19 cellular contexts compared by ENCODE assay signal in genomic region chr14:34275038-34275437, GRCh38.
"Had no signal": no experiment of that assay in that cellular context is flagged by ENCODE, and none has a peak within 500 bp of the region (broad histone marks: within the 10 kb centered on the region; RNA-seq: fewer than 3 reads in every experiment).

No MANE protein-coding gene starts in this region.

- H3K4me1 Mint-ChIP-seq: activated naive CD4-positive, alpha-beta T cell treated with anti-CD3 and anti-CD28 coated beads, Interleukin-2, amount 50 U/mL, for 24 hours; memory B cell; natural killer cell; stimulated activated memory B cell treated with anti-CD40 and anti-IgM and Interleukin-4, amounts not matched to agents 10 μg/mL and 1 μg/mL and 100 μg/mL, for 72 hours had no signal

- H3K27ac Mint-ChIP-seq: activated naive CD4-positive, alpha-beta T cell treated with anti-CD3 and anti-CD28 coated beads, Interleukin-2, amount 50 U/mL, for 24 hours; activated T-cell treated with anti-CD3 and anti-CD28 coated beads, Interleukin-2, amount 50 U/mL, for 72 hours; dendritic cell treated with granulocyte-macrophage colony-stimulating factor and Interleukin-4, amounts not matched to agents 40 ng/mL and 50 ng/mL, for 4 days; memory B cell; natural killer cell; stimulated activated memory B cell treated with anti-CD40 and anti-IgM and Interleukin-4, amounts not matched to agents 10 μg/mL and 1 μg/mL and 100 μg/mL, for 72 hours had no signal

- H3K4me1 ChIP-seq: adrenal gland, parathyroid adenoma, right lobe of liver, spleen, thyroid gland had no signal

- H3K27me3 ChIP-seq: adrenal gland, esophagus muscularis mucosa, right lobe of liver, spleen, thyroid gland had no signal

- H3K27me3 Mint-ChIP-seq: dendritic cell treated with granulocyte-macrophage colony-stimulating factor and Interleukin-4, amounts not matched to agents 40 ng/mL and 50 ng/mL, for 4 days had no signal

- H3K9me3 ChIP-seq: adrenal gland, esophagus muscularis mucosa, neutrophil, right lobe of liver, spleen, thyroid gland had no signal

- H3K36me3 ChIP-seq: adrenal gland, esophagus muscularis mucosa, neutrophil, right lobe of liver, spleen, thyroid gland had no signal

- H3K4me3 Mint-ChIP-seq: activated naive CD4-positive, alpha-beta T cell treated with anti-CD3 and anti-CD28 coated beads, Interleukin-2, amount 50 U/mL, for 24 hours; activated T-cell treated with anti-CD3 and anti-CD28 coated beads, Interleukin-2, amount 50 U/mL, for 72 hours; dendritic cell treated with granulocyte-macrophage colony-stimulating factor and Interleukin-4, amounts not matched to agents 40 ng/mL and 50 ng/mL, for 4 days; memory B cell; natural killer cell; stimulated activated memory B cell treated with anti-CD40 and anti-IgM and Interleukin-4, amounts not matched to agents 10 μg/mL and 1 μg/mL and 100 μg/mL, for 72 hours had no signal

- H3K4me3 ChIP-seq: adrenal gland, esophagus muscularis mucosa, right lobe of liver, spleen, thyroid gland had no signal

- DNase-seq: activated CD4-positive, alpha-beta T cell treated with anti-CD3 and anti-CD28 coated beads, Interleukin-2, amount 50 U/mL, for 4 hours; activated gamma-delta T cell; activated T-cell treated with anti-CD3 and anti-CD28 coated beads, Interleukin-2, amount 50 U/mL, for 72 hours; adrenal gland; effector CD8-positive, alpha-beta T cell; foreskin fibroblast; natural killer cell; right lobe of liver; spleen; stimulated activated CD4-positive, alpha-beta T cell treated with anti-CD3 and anti-CD28 coated beads, Interleukin-4, amount 100 ng/mL, for 4 hours; T-helper 2 cell; thyroid gland had no signal

- H3K9me3 Mint-ChIP-seq: activated naive CD4-positive, alpha-beta T cell treated with anti-CD3 and anti-CD28 coated beads, Interleukin-2, amount 50 U/mL, for 24 hours; activated T-cell treated with anti-CD3 and anti-CD28 coated beads, Interleukin-2, amount 50 U/mL, for 72 hours; dendritic cell treated with granulocyte-macrophage colony-stimulating factor and Interleukin-4, amounts not matched to agents 40 ng/mL and 50 ng/mL, for 4 days; memory B cell; natural killer cell; stimulated activated memory B cell treated with anti-CD40 and anti-IgM and Interleukin-4, amounts not matched to agents 10 μg/mL and 1 μg/mL and 100 μg/mL, for 72 hours had no signal

- H3K36me3 Mint-ChIP-seq: activated naive CD4-positive, alpha-beta T cell treated with anti-CD3 and anti-CD28 coated beads, Interleukin-2, amount 50 U/mL, for 24 hours; memory B cell; natural killer cell; stimulated activated memory B cell treated with anti-CD40 and anti-IgM and Interleukin-4, amounts not matched to agents 10 μg/mL and 1 μg/mL and 100 μg/mL, for 72 hours had no signal

- H3K27ac ChIP-seq: adrenal gland, esophagus muscularis mucosa, neutrophil, parathyroid adenoma, right lobe of liver, spleen, thyroid gland had no signal

- ATAC-seq: activated T-cell treated with anti-CD3 and anti-CD28 coated beads, Interleukin-2, amount 50 U/mL, for 72 hours; natural killer cell; right lobe of liver; stimulated activated memory B cell treated with anti-CD40 and anti-IgM and Interleukin-4, amounts not matched to agents 10 μg/mL and 1 μg/mL and 100 μg/mL, for 72 hours had no signal
